Comparison of ENCODE assay signal across 7 cellular contexts in the genomic region with DNA sequence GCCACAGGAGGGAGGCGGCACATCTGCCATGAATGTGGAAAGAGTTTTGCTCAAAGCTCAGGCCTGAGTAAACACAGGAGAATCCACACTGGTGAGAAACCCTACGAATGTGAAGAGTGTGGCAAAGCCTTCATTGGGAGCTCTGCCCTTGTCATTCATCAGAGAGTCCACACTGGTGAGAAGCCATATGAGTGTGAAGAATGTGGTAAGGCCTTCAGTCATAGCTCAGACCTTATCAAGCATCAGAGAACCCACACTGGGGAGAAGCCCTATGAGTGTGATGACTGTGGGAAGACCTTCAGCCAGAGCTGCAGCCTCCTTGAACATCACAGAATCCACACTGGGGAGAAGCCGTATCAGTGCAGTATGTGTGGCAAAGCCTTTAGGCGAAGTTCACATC. TPM values are rescaled to one million over a fixed set of nuclear protein-coding genes. Genes with fewer than 3 reads are reported as not detected.
A peak's percentile ranks its signal among the peaks of the same experiment; 100 is the strongest.
DNase-seq lines count a peak whose midpoint lies in the region; ATAC-seq, FAIRE-seq and TF ChIP-seq lines count a peak whose summit lies in the region.
"Not testable (repeated sequence)": the region's sequence is repeated elsewhere in the genome, so short reads cannot be mapped to it uniquely, and the experiment has no call there.

No MANE protein-coding gene starts in this region.

- TF ChIP-seq RAD21 in K562 (CRISPR knock-in tag; conservative IDR thresholded peaks at IDR 0.05 in 1 of 2, IDR thresholded peaks at IDR 0.05 in 1 of 2); HepG2 (CRISPR knock-in tag; IDR thresholded peaks at IDR 0.05): not testable (repeated sequence)

- H3K27me3 Mint-ChIP-seq in Caco-2 (ENCODE audit: insufficient read depth, unreplicated experiment); activated naive CD4-positive, alpha-beta T cell treated with anti-CD3 and anti-CD28 coated beads, Interleukin-2, amount 50 U/mL, for 24 hours; nephron progenitor cell (ENCODE audit: low read depth, poor library complexity); stimulated activated naive CD8-positive, alpha-beta T cell treated with anti-CD3 and anti-CD28 coated beads, Interleukin-15, amount 100 ng/mL, for 72 hours: not testable (repeated sequence)

- H3K27ac Mint-ChIP-seq in Caco-2 (ENCODE audit: unreplicated experiment), result not testable (repeated sequence)
- peak overlapping the region; percentile 4 for H3K27ac Mint-ChIP-seq in activated naive CD4-positive, alpha-beta T cell treated with anti-CD3 and anti-CD28 coated beads, Interleukin-2, amount 50 U/mL, for 24 hours
- H3K27ac Mint-ChIP-seq in nephron progenitor cell, result peak overlapping the region; percentile 90
- H3K27ac Mint-ChIP-seq in stimulated activated effector memory CD8-positive, alpha-beta T cell treated with anti-CD3 and anti-CD28 coated beads, Interleukin-12 subunit alpha, Interleukin-12 subunit beta, amount 100 ng/mL, for 72 hours, result peak overlapping the region; percentile 79
- H3K27ac Mint-ChIP-seq in stimulated activated naive CD8-positive, alpha-beta T cell treated with anti-CD3 and anti-CD28 coated beads, Interleukin-15, amount 100 ng/mL, for 72 hours, result peak overlapping the region; percentile 20 to 53

- not testable (repeated sequence) for DNase-seq in Caco-2; K562 (ENCODE audit: extremely low read depth in 1 of 4, low spot score in 3 of 4); HepG2 (ENCODE audit: low spot score); nephron progenitor cell; stimulated activated effector memory CD8-positive, alpha-beta T cell treated with anti-CD3 and anti-CD28 coated beads, Interleukin-12 subunit alpha, Interleukin-12 subunit beta, amount 100 ng/mL, for 72 hours (ENCODE audit: low spot score in 2 of 2); stimulated activated naive CD8-positive, alpha-beta T cell treated with anti-CD3 and anti-CD28 coated beads, Interleukin-15, amount 100 ng/mL, for 72 hours

- H3K9me1 ChIP-seq in K562 (ENCODE audit: control insufficient read depth, insufficient read depth, low read length), result not testable (repeated sequence)

- H3K27ac ChIP-seq in K562 (ENCODE audit: extremely low read depth, low read depth, low read length); HepG2 (ENCODE audit: extremely low read length, insufficient read depth, low read length): not testable (repeated sequence)

- not testable (repeated sequence) for H3K36me3 ChIP-seq in Caco-2 (ENCODE audit: control insufficient read depth, insufficient read depth, low read length)
- H3K36me3 ChIP-seq in K562 (ENCODE audit: control insufficient read depth, insufficient read depth, low read length) (peaks cover 59% of the 10 kb centered on the region), HepG2 (replicated peaks in 1 of 2; ENCODE audit: control insufficient read depth in 1 of 2, insufficient read depth in 2 of 2, low read length in 2 of 2) (peaks cover 9 to 23% of the 10 kb centered on the region in 2 experiments)

- not testable (repeated sequence) for H3K4me3 ChIP-seq in Caco-2 (ENCODE audit: low read depth, low read length); K562; HepG2 (replicated peaks in 1 of 3; ENCODE audit: insufficient read depth in 1 of 3, low read depth in 2 of 3, low read length in 3 of 3)

- H4K20me1 ChIP-seq in K562 (replicated peaks; ENCODE audit: control insufficient read depth, insufficient read depth, low read length); HepG2 (ENCODE audit: insufficient read depth, low read length): not testable (repeated sequence)

- not testable (repeated sequence) for TF ChIP-seq POLR2A in K562 (conservative IDR thresholded peaks at IDR 0.05); HepG2 (IDR thresholded peaks at IDR 0.05; ENCODE audit: insufficient read depth in 1 of 2, low read depth in 2 of 2, low read length in 2 of 2)

- not testable (repeated sequence) for ATAC-seq in K562; HepG2; stimulated activated naive CD8-positive, alpha-beta T cell treated with anti-CD3 and anti-CD28 coated beads, Interleukin-15, amount 100 ng/mL, for 72 hours
- ATAC-seq in stimulated activated effector memory CD8-positive, alpha-beta T cell treated with anti-CD3 and anti-CD28 coated beads, Interleukin-12 subunit alpha, Interleukin-12 subunit beta, amount 100 ng/mL, for 72 hours, result peak; percentile 16

- in situ Hi-C loops in K562 (cut with MboI), result loop anchor here (10.0 kb wide), 1 partner anchor 451 kb away; a partner anchor contains a TSS
- in situ Hi-C loops in HepG2 (cut with HindIII; ENCODE audit: extremely low pct_ligation_motif_present, low pct_unique_long_range_greater_than_20kb), result not testable (repeated sequence)

- POLR2A ChIA-PET in Caco-2 (lab: Charles Lee), result not testable (repeated sequence)
- POLR2A ChIA-PET in K562 (lab: Yijun Ruan, JAX) (interaction anchor here (0.7 to 1.4 kb wide), 2 partner anchors 9 to 13 kb away, joined by 3 read pairs; no protein-coding TSS in a partner anchor), HepG2 (lab: Yijun Ruan, JAX) (interaction anchor here (1.0 kb wide), 1 partner anchor 10 kb away, joined by 5 read pairs; no protein-coding TSS in a partner anchor)

- H3K36me3 Mint-ChIP-seq in Caco-2 (ENCODE audit: insufficient read depth, unreplicated experiment), result not testable (repeated sequence)
- peaks cover 18% of the 10 kb centered on the region for H3K36me3 Mint-ChIP-seq in activated naive CD4-positive, alpha-beta T cell treated with anti-CD3 and anti-CD28 coated beads, Interleukin-2, amount 50 U/mL, for 24 hours
- H3K36me3 Mint-ChIP-seq in nephron progenitor cell (ENCODE audit: low read depth), result peaks cover 47% of the 10 kb centered on the region
- peaks cover 29% of the 10 kb centered on the region for H3K36me3 Mint-ChIP-seq in stimulated activated effector memory CD8-positive, alpha-beta T cell treated with anti-CD3 and anti-CD28 coated beads, Interleukin-12 subunit alpha, Interleukin-12 subunit beta, amount 100 ng/mL, for 72 hours

- H3K4me1 Mint-ChIP-seq in Caco-2 (ENCODE audit: low read depth, unreplicated experiment); activated naive CD4-positive, alpha-beta T cell treated with anti-CD3 and anti-CD28 coated beads, Interleukin-2, amount 50 U/mL, for 24 hours; nephron progenitor cell; stimulated activated effector memory CD8-positive, alpha-beta T cell treated with anti-CD3 and anti-CD28 coated beads, Interleukin-12 subunit alpha, Interleukin-12 subunit beta, amount 100 ng/mL, for 72 hours; stimulated activated naive CD8-positive, alpha-beta T cell treated with anti-CD3 and anti-CD28 coated beads, Interleukin-15, amount 100 ng/mL, for 72 hours: not testable (repeated sequence)

- H3K4me1 ChIP-seq in Caco-2; K562 (replicated peaks in 1 of 2; ENCODE audit: control insufficient read depth in 2 of 2, insufficient read depth in 2 of 2, low read length in 2 of 2); HepG2 (ENCODE audit: insufficient read depth, low read length): not testable (repeated sequence)

- not testable (repeated sequence) for H3K9me3 ChIP-seq in Caco-2; K562 (replicated peaks; ENCODE audit: control insufficient read depth, insufficient read depth, low read depth, low read length); HepG2 (ENCODE audit: low read length)

- not testable (repeated sequence) for H2AFZ ChIP-seq in K562 (ENCODE audit: low read depth, low read length); HepG2 (ENCODE audit: low read length)

- not testable (repeated sequence) for H3K9ac ChIP-seq in K562 (ENCODE audit: insufficient read depth in 1 of 2, low read depth in 2 of 2, low read length in 2 of 2); HepG2 (ENCODE audit: insufficient read depth, low read depth, low read length)

- not testable (repeated sequence) for H3K27me3 ChIP-seq in Caco-2 (replicated peaks; ENCODE audit: control insufficient read depth, insufficient read depth, low read length); K562 (ENCODE audit: control insufficient read depth in 2 of 2, insufficient read depth in 2 of 2, low read length in 2 of 2); HepG2 (ENCODE audit: control insufficient read depth in 1 of 2, insufficient read depth in 2 of 2, low read length in 2 of 2)

- intact Hi-C loops in Caco-2 (cut with micrococcal nuclease; ENCODE audit: unreplicated experiment); K562 (cut with micrococcal nuclease); HepG2 (cut with micrococcal nuclease; ENCODE audit: unreplicated experiment): not testable (repeated sequence)

- H3K4me3 Mint-ChIP-seq in Caco-2 (ENCODE audit: unreplicated experiment); activated naive CD4-positive, alpha-beta T cell treated with anti-CD3 and anti-CD28 coated beads, Interleukin-2, amount 50 U/mL, for 24 hours; nephron progenitor cell; stimulated activated effector memory CD8-positive, alpha-beta T cell treated with anti-CD3 and anti-CD28 coated beads, Interleukin-12 subunit alpha, Interleukin-12 subunit beta, amount 100 ng/mL, for 72 hours; stimulated activated naive CD8-positive, alpha-beta T cell treated with anti-CD3 and anti-CD28 coated beads, Interleukin-15, amount 100 ng/mL, for 72 hours: not testable (repeated sequence)

- not testable (repeated sequence) for H3K9me3 Mint-ChIP-seq in Caco-2 (ENCODE audit: unreplicated experiment); activated naive CD4-positive, alpha-beta T cell treated with anti-CD3 and anti-CD28 coated beads, Interleukin-2, amount 50 U/mL, for 24 hours; nephron progenitor cell; stimulated activated effector memory CD8-positive, alpha-beta T cell treated with anti-CD3 and anti-CD28 coated beads, Interleukin-12 subunit alpha, Interleukin-12 subunit beta, amount 100 ng/mL, for 72 hours; stimulated activated naive CD8-positive, alpha-beta T cell treated with anti-CD3 and anti-CD28 coated beads, Interleukin-15, amount 100 ng/mL, for 72 hours

- WGBS in K562 (ENCODE audit: insufficient coverage, low coverage, missing lambda C conversion rate), result 79% methylated on average over 4 of the region's 4 CpGs
- WGBS in HepG2 (ENCODE audit: low lambda C conversion rate), result 83% methylated on average over 4 of the region's 4 CpGs

- not testable (repeated sequence) for FAIRE-seq in K562 (lab: Jason Lieb, UNC)
- peak; percentile 55 for FAIRE-seq in HepG2 (lab: Jason Lieb, UNC)

- not testable (repeated sequence) for TF ChIP-seq EP300 in K562 (IDR thresholded peaks at IDR 0.05; ENCODE audit: low read length); HepG2 (IDR thresholded peaks at IDR 0.05; ENCODE audit: low read depth in 2 of 2, low read length in 2 of 2); HepG2 (CRISPR knock-in tag; IDR thresholded peaks at IDR 0.05; ENCODE audit: borderline replicate concordance)

- BruUV-seq in Caco-2 (replicated peaks; lab: Mats Ljungman, UMichigan), result TSS peak; percentile 9
- BruUV-seq in K562 (replicated peaks; lab: Mats Ljungman, UMichigan), result TSS peak; percentile 22
- not testable (repeated sequence) for BruUV-seq in HepG2 (replicated peaks; lab: Mats Ljungman, UMichigan)

- H3K79me2 ChIP-seq in K562 (ENCODE audit: control insufficient read depth, insufficient read depth, low read length); HepG2 (ENCODE audit: insufficient read depth, low read length): not testable (repeated sequence)

- H3K4me2 ChIP-seq in K562 (ENCODE audit: insufficient read depth, low read length); HepG2 (ENCODE audit: low read depth, low read length): not testable (repeated sequence)

- CTCF ChIA-PET in Caco-2 (lab: Charles Lee); K562 (lab: Yijun Ruan, JAX; ENCODE audit: low intra/inter-chr PET ratio); HepG2 (lab: Yijun Ruan, JAX; ENCODE audit: low intra/inter-chr PET ratio, low total read pairs): not testable (repeated sequence)

- not testable (repeated sequence) for TF ChIP-seq CTCF in Caco-2 (IDR thresholded peaks at IDR 0.05; ENCODE audit: insufficient read depth in 1 of 2, low read depth in 1 of 2, low read length in 1 of 2, severe bottlenecking in 1 of 2, unreplicated experiment in 1 of 2); K562 (IDR thresholded peaks at IDR 0.05 in 2 of 3, conservative IDR thresholded peaks at IDR 0.05 in 1 of 3; ENCODE audit: insufficient read depth in 2 of 3, low read depth in 1 of 3, low read length in 3 of 3); HepG2 (CRISPR knock-in tag; IDR thresholded peaks at IDR 0.05); nephron progenitor cell (IDR thresholded peaks at IDR 0.05)

RNA-seq across cellular contexts. Expression of a gene that starts 15.8 kb away (rescaled TPM):
- total RNA-seq in Caco-2 (2022) (3.7 and 4.3 TPM in 2 replicates), K562 (2014; rRNA removed) (5.5 and 9.1 TPM in 2 replicates), K562 (2014; rRNA removed; fragmentation: Illumina TruSeq; extraction: Trizol) (12.4 and 12.8 TPM in 2 replicates), K562 (2015; rRNA removed; fragmentation: Illumina TruSeq; extraction: Trizol) (12.2 and 12.4 TPM in 2 replicates), K562 (2021) (10.2 and 11.1 TPM in 2 replicates), HepG2 (2016; rRNA removed; fragmentation: Illumina TruSeq; extraction: Trizol) (7.4 and 8.1 TPM in 2 replicates)
- 18.5 and 26.6 TPM in 2 replicates for total RNA-seq in K562 (2011; cell fraction: chromatin; rRNA removed; ENCODE audit: low replicate concordance)
- 8.7 and 9.0 TPM in 2 replicates for total RNA-seq in K562 (2011; cell fraction: nucleolus; rRNA removed)
- total RNA-seq in K562 (2011; cell fraction: nucleoplasm; rRNA removed), result 14.7 and 21.2 TPM in 2 replicates
- polyA plus RNA-seq in K562 (2011; rRNA removed) (11.4 and 12.2 TPM in 2 replicates), K562 (2014; fragmentation: Illumina TruSeq; extraction: Trizol) (9.0 and 10.4 TPM in 2 replicates), K562 (2014; fragmentation: Nextera tagmentation; extraction: Ambion mirVana) (1 to 10 TPM; 3.0 to 4.3 TPM), K562 (2014; rRNA removed) (6.9 and 8.0 TPM in 2 replicates), HepG2 (2011; rRNA removed) (3.3 and 3.6 TPM in 2 replicates)
- 4.1 and 7.4 TPM in 2 replicates for polyA plus RNA-seq in K562 (2011; cell fraction: cytosol; rRNA removed)
- polyA plus RNA-seq in K562 (2011; cell fraction: nucleus; rRNA removed), result 13.7 and 16.5 TPM in 2 replicates
- 6.5 and 6.8 TPM in 2 replicates for polyA plus RNA-seq in K562 (2012)
- polyA minus RNA-seq in K562 (2011; rRNA and poly(A)+ RNA removed), result 7.9 and 12.8 TPM in 2 replicates
- polyA minus RNA-seq in K562 (2011; cell fraction: cytosol; rRNA and poly(A)+ RNA removed), result 4.5 and 6.7 TPM in 2 replicates
- polyA minus RNA-seq in K562 (2011; cell fraction: nucleus; rRNA and poly(A)+ RNA removed), result 3.8 and 7.0 TPM in 2 replicates
- 1.1 and 1.3 TPM in 2 replicates for total RNA-seq in HepG2 (2016; cell fraction: cytosol; rRNA removed; fragmentation: Illumina TruSeq; extraction: Trizol; ENCODE audit: low read depth)
- 5.8 and 7.9 TPM in 2 replicates for total RNA-seq in HepG2 (2016; cell fraction: insoluble cytoplasmic fraction; rRNA removed; fragmentation: Illumina TruSeq; extraction: Trizol)
- 4.5 and 4.9 TPM in 2 replicates for total RNA-seq in HepG2 (2016; cell fraction: membrane; rRNA removed; fragmentation: Illumina TruSeq; extraction: Trizol)
- total RNA-seq in HepG2 (2016; cell fraction: nucleus; rRNA removed; fragmentation: Illumina TruSeq; extraction: Trizol), result 3.8 and 5.4 TPM in 2 replicates
- 2.0 and 2.2 TPM in 2 replicates for polyA plus RNA-seq in HepG2 (2011; cell fraction: cytosol; rRNA removed)
- polyA plus RNA-seq in HepG2 (2011; cell fraction: nucleus; rRNA removed), result 2.8 and 4.3 TPM in 2 replicates
- 1.8 and 3.3 TPM in 2 replicates for polyA plus RNA-seq in HepG2 (2012)
- 0.74 and 0.85 TPM in 2 replicates for polyA plus RNA-seq in HepG2 (2016; cell fraction: cytosol; fragmentation: Illumina TruSeq; extraction: Trizol; ENCODE audit: low read depth)
- polyA plus RNA-seq in HepG2 (2016; cell fraction: insoluble cytoplasmic fraction; fragmentation: Illumina TruSeq; extraction: Trizol; ENCODE audit: low read depth), result 4.8 and 5.6 TPM in 2 replicates
- polyA plus RNA-seq in HepG2 (2016; cell fraction: membrane; fragmentation: Illumina TruSeq; extraction: Trizol; ENCODE audit: low read depth), result 2.0 and 2.3 TPM in 2 replicates
- polyA plus RNA-seq in HepG2 (2016; cell fraction: nucleus; fragmentation: Illumina TruSeq; extraction: Trizol; ENCODE audit: insufficient read depth, low read depth), result 8.6 and 9.9 TPM in 2 replicates
- polyA minus RNA-seq in HepG2 (2011; rRNA and poly(A)+ RNA removed; ENCODE audit: low replicate concordance), result 1.5 and 2.8 TPM in 2 replicates
- 3.0 and 3.1 TPM in 2 replicates for polyA minus RNA-seq in HepG2 (2011; cell fraction: cytosol; rRNA and poly(A)+ RNA removed)
- 4.4 and 7.8 TPM in 2 replicates for polyA minus RNA-seq in HepG2 (2011; cell fraction: nucleus; rRNA and poly(A)+ RNA removed)

RNA-seq across cellular contexts. Expression of a gene that starts 29.6 kb away (rescaled TPM):
- total RNA-seq in Caco-2 (2022) (1.7 and 3.4 TPM in 2 replicates), K562 (2014; rRNA removed) (4.1 and 6.3 TPM in 2 replicates), K562 (2014; rRNA removed; fragmentation: Illumina TruSeq; extraction: Trizol) (8.4 and 9.0 TPM in 2 replicates), K562 (2015; rRNA removed; fragmentation: Illumina TruSeq; extraction: Trizol) (11.4 and 12.1 TPM in 2 replicates), K562 (2021) (5.7 and 7.4 TPM in 2 replicates), HepG2 (2016; rRNA removed; fragmentation: Illumina TruSeq; extraction: Trizol) (6.2 and 7.2 TPM in 2 replicates)
- total RNA-seq in K562 (2011; cell fraction: chromatin; rRNA removed; ENCODE audit: low replicate concordance), result 6.8 and 10.3 TPM in 2 replicates
- 4.2 and 5.4 TPM in 2 replicates for total RNA-seq in K562 (2011; cell fraction: nucleolus; rRNA removed)
- 4.0 and 5.6 TPM in 2 replicates for total RNA-seq in K562 (2011; cell fraction: nucleoplasm; rRNA removed)
- polyA plus RNA-seq in K562 (2011; rRNA removed) (8.4 and 9.8 TPM in 2 replicates), K562 (2014; fragmentation: Illumina TruSeq; extraction: Trizol) (7.9 and 8.5 TPM in 2 replicates), K562 (2014; fragmentation: Nextera tagmentation; extraction: Ambion mirVana) (1 to 10 TPM; 5.0 to 7.0 TPM), K562 (2014; rRNA removed) (3.9 and 5.7 TPM in 2 replicates), HepG2 (2011; rRNA removed) (3.6 and 5.3 TPM in 2 replicates)
- 4.4 and 6.1 TPM in 2 replicates for polyA plus RNA-seq in K562 (2011; cell fraction: cytosol; rRNA removed)
- 9.8 and 10.5 TPM in 2 replicates for polyA plus RNA-seq in K562 (2011; cell fraction: nucleus; rRNA removed)
- polyA plus RNA-seq in K562 (2012), result 6.8 and 11.1 TPM in 2 replicates
- 16.6 and 17.6 TPM in 2 replicates for polyA minus RNA-seq in K562 (2011; rRNA and poly(A)+ RNA removed)
- polyA minus RNA-seq in K562 (2011; cell fraction: cytosol; rRNA and poly(A)+ RNA removed), result 4.2 and 6.7 TPM in 2 replicates
- polyA minus RNA-seq in K562 (2011; cell fraction: nucleus; rRNA and poly(A)+ RNA removed), result 5.3 and 8.2 TPM in 2 replicates
- total RNA-seq in HepG2 (2016; cell fraction: cytosol; rRNA removed; fragmentation: Illumina TruSeq; extraction: Trizol; ENCODE audit: low read depth), result 3.0 and 3.6 TPM in 2 replicates
- total RNA-seq in HepG2 (2016; cell fraction: insoluble cytoplasmic fraction; rRNA removed; fragmentation: Illumina TruSeq; extraction: Trizol), result 7.3 and 8.3 TPM in 2 replicates
- 6.2 and 10.2 TPM in 2 replicates for total RNA-seq in HepG2 (2016; cell fraction: membrane; rRNA removed; fragmentation: Illumina TruSeq; extraction: Trizol)
- 4.9 and 6.5 TPM in 2 replicates for total RNA-seq in HepG2 (2016; cell fraction: nucleus; rRNA removed; fragmentation: Illumina TruSeq; extraction: Trizol)
- polyA plus RNA-seq in HepG2 (2011; cell fraction: cytosol; rRNA removed), result 2.6 and 3.6 TPM in 2 replicates
- 3.9 and 4.9 TPM in 2 replicates for polyA plus RNA-seq in HepG2 (2011; cell fraction: nucleus; rRNA removed)
- 4.8 and 4.9 TPM in 2 replicates for polyA plus RNA-seq in HepG2 (2012)
- polyA plus RNA-seq in HepG2 (2016; cell fraction: cytosol; fragmentation: Illumina TruSeq; extraction: Trizol; ENCODE audit: low read depth), result 1.6 and 2.0 TPM in 2 replicates
- 5.7 TPM in 2 replicates for polyA plus RNA-seq in HepG2 (2016; cell fraction: insoluble cytoplasmic fraction; fragmentation: Illumina TruSeq; extraction: Trizol; ENCODE audit: low read depth)
- polyA plus RNA-seq in HepG2 (2016; cell fraction: membrane; fragmentation: Illumina TruSeq; extraction: Trizol; ENCODE audit: low read depth), result 2.2 and 2.3 TPM in 2 replicates
- polyA plus RNA-seq in HepG2 (2016; cell fraction: nucleus; fragmentation: Illumina TruSeq; extraction: Trizol; ENCODE audit: insufficient read depth, low read depth), result 4.4 and 7.8 TPM in 2 replicates
- polyA minus RNA-seq in HepG2 (2011; rRNA and poly(A)+ RNA removed; ENCODE audit: low replicate concordance), result 7.2 and 8.6 TPM in 2 replicates
- polyA minus RNA-seq in HepG2 (2011; cell fraction: cytosol; rRNA and poly(A)+ RNA removed), result 5.3 and 5.4 TPM in 2 replicates
- 7.1 and 8.2 TPM in 2 replicates for polyA minus RNA-seq in HepG2 (2011; cell fraction: nucleus; rRNA and poly(A)+ RNA removed)

RNA-seq across cellular contexts. Expression of a gene that starts 34.0 kb away (rescaled TPM):
- 1.5 and 1.6 TPM in 2 replicates for total RNA-seq in Caco-2 (2022)
- 20.1 and 58.9 TPM in 2 replicates for total RNA-seq in K562 (2011; cell fraction: chromatin; rRNA removed; ENCODE audit: low replicate concordance)
- 11.8 and 18.6 TPM in 2 replicates for total RNA-seq in K562 (2011; cell fraction: nucleolus; rRNA removed)
- 20.4 and 21.6 TPM in 2 replicates for total RNA-seq in K562 (2011; cell fraction: nucleoplasm; rRNA removed)
- 12.3 and 12.5 TPM in 2 replicates for total RNA-seq in K562 (2014; rRNA removed)
- total RNA-seq in K562 (2014; rRNA removed; fragmentation: Illumina TruSeq; extraction: Trizol), result 19.4 and 22.6 TPM in 2 replicates
- total RNA-seq in K562 (2015; rRNA removed; fragmentation: Illumina TruSeq; extraction: Trizol), result 17.7 and 19.6 TPM in 2 replicates
- 12.1 and 12.5 TPM in 2 replicates for total RNA-seq in K562 (2021)
- 14.5 and 18.5 TPM in 2 replicates for polyA plus RNA-seq in K562 (2011; rRNA removed)
- 3.8 and 6.5 TPM in 2 replicates for polyA plus RNA-seq in K562 (2011; cell fraction: cytosol; rRNA removed)
- 12.0 and 13.1 TPM in 2 replicates for polyA plus RNA-seq in K562 (2011; cell fraction: nucleus; rRNA removed)
- polyA plus RNA-seq in K562 (2012), result 5.6 and 7.0 TPM in 2 replicates
- 12.3 and 14.5 TPM in 2 replicates for polyA plus RNA-seq in K562 (2014; fragmentation: Illumina TruSeq; extraction: Trizol)
- 1 to 10 TPM; 2.5 to 7.9 TPM for polyA plus RNA-seq in K562 (2014; fragmentation: Nextera tagmentation; extraction: Ambion mirVana)
- 10.4 and 11.4 TPM in 2 replicates for polyA plus RNA-seq in K562 (2014; rRNA removed)
- 35.5 and 45.0 TPM in 2 replicates for polyA minus RNA-seq in K562 (2011; rRNA and poly(A)+ RNA removed)
- polyA minus RNA-seq in K562 (2011; cell fraction: cytosol; rRNA and poly(A)+ RNA removed), result 8.2 and 11.4 TPM in 2 replicates
- 17.8 and 33.1 TPM in 2 replicates for polyA minus RNA-seq in K562 (2011; cell fraction: nucleus; rRNA and poly(A)+ RNA removed)
- 8.9 and 9.8 TPM in 2 replicates for total RNA-seq in HepG2 (2016; rRNA removed; fragmentation: Illumina TruSeq; extraction: Trizol)
- 1.8 and 2.1 TPM in 2 replicates for total RNA-seq in HepG2 (2016; cell fraction: cytosol; rRNA removed; fragmentation: Illumina TruSeq; extraction: Trizol; ENCODE audit: low read depth)
- total RNA-seq in HepG2 (2016; cell fraction: insoluble cytoplasmic fraction; rRNA removed; fragmentation: Illumina TruSeq; extraction: Trizol), result 9.2 and 10.2 TPM in 2 replicates
- 5.2 and 6.9 TPM in 2 replicates for total RNA-seq in HepG2 (2016; cell fraction: membrane; rRNA removed; fragmentation: Illumina TruSeq; extraction: Trizol)
- total RNA-seq in HepG2 (2016; cell fraction: nucleus; rRNA removed; fragmentation: Illumina TruSeq; extraction: Trizol), result 13.4 and 13.6 TPM in 2 replicates
- 2.6 and 2.8 TPM in 2 replicates for polyA plus RNA-seq in HepG2 (2011; rRNA removed)
- polyA plus RNA-seq in HepG2 (2011; cell fraction: cytosol; rRNA removed), result 1.2 and 1.8 TPM in 2 replicates
- 2.9 and 3.3 TPM in 2 replicates for polyA plus RNA-seq in HepG2 (2011; cell fraction: nucleus; rRNA removed)
- polyA plus RNA-seq in HepG2 (2012), result 3.1 and 3.4 TPM in 2 replicates
- polyA plus RNA-seq in HepG2 (2016; cell fraction: cytosol; fragmentation: Illumina TruSeq; extraction: Trizol; ENCODE audit: low read depth), result 0.46 and 0.64 TPM in 2 replicates
- 5.0 and 5.2 TPM in 2 replicates for polyA plus RNA-seq in HepG2 (2016; cell fraction: insoluble cytoplasmic fraction; fragmentation: Illumina TruSeq; extraction: Trizol; ENCODE audit: low read depth)
- polyA plus RNA-seq in HepG2 (2016; cell fraction: membrane; fragmentation: Illumina TruSeq; extraction: Trizol; ENCODE audit: low read depth), result 1.5 and 1.6 TPM in 2 replicates
- 9.9 and 11.0 TPM in 2 replicates for polyA plus RNA-seq in HepG2 (2016; cell fraction: nucleus; fragmentation: Illumina TruSeq; extraction: Trizol; ENCODE audit: insufficient read depth, low read depth)
- polyA minus RNA-seq in HepG2 (2011; rRNA and poly(A)+ RNA removed; ENCODE audit: low replicate concordance), result 2.4 and 4.9 TPM in 2 replicates
- polyA minus RNA-seq in HepG2 (2011; cell fraction: cytosol; rRNA and poly(A)+ RNA removed), result 1.5 and 2.7 TPM in 2 replicates
- polyA minus RNA-seq in HepG2 (2011; cell fraction: nucleus; rRNA and poly(A)+ RNA removed), result 21.4 and 24.7 TPM in 2 replicates
